Comparison of ENCODE assay signal across 8 cellular contexts in the genomic region with DNA sequence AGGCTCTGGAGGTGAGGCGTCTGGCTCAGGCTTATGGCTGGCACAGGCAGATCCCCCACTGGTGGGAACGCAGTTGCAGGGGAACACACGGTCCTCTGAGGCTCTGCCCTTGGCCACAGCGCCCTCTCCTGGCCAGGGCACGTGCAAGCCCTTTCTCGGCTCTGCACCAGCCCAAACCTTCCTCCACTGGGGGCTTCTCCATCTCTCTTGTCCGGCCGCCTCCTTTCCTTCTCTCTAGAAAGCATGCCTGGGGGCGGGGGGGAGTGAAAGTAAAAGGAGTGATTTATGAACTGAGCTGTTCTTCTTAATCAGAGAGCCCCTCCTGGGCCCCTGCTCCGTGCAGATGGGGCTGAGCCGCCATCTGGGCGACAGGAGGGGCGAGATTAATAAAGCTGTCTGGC. TPM values are rescaled to one million over a fixed set of nuclear protein-coding genes. Genes with fewer than 3 reads are reported as not detected.
DNase-seq lines count a peak whose midpoint lies in the region; ATAC-seq, FAIRE-seq and TF ChIP-seq lines count a peak whose summit lies in the region.

No MANE protein-coding gene starts in this region.

- peaks cover 2% of the 10 kb centered on the region for H4K20me1 ChIP-seq in keratinocyte (ENCODE audit: control insufficient read depth, extremely low read depth, insufficient read depth, low read length)

- FAIRE-seq in keratinocyte (lab: Jason Lieb, UNC): peak; percentile 62

- TF ChIP-seq POLR2A in GM18505 (IDR thresholded peaks at IDR 0.05; ENCODE audit: borderline replicate concordance, extremely low read depth, insufficient read depth, insufficient read length): no peak

- TF ChIP-seq CTCF in VCaP (conservative IDR thresholded peaks at IDR 0.05): peak; percentile 59
- TF ChIP-seq CTCF in keratinocyte (optimal IDR thresholded peaks at IDR 0.05 in 1 of 3, IDR thresholded peaks at IDR 0.05 in 1 of 3, conservative IDR thresholded peaks at IDR 0.05 in 1 of 3; ENCODE audit: extremely low read depth in 1 of 3, insufficient read depth in 2 of 3, low read length in 3 of 3): peak; percentile 79 to 97 (median 94)

- dilution Hi-C loops in keratinocyte (cut with MboI; ENCODE audit: extremely low pct_ligation_motif_present, low sequenced_read_pairs): loop anchor here (25.0 kb wide), 1 partner anchor 257 kb away; no protein-coding TSS in a partner anchor

- no peak overlapping the region for H3K4me2 ChIP-seq in keratinocyte (ENCODE audit: control insufficient read depth, extremely low read depth, insufficient read depth, low read depth, low read length)

- no peak overlapping the region for H3K9ac ChIP-seq in keratinocyte (ENCODE audit: control insufficient read depth, extremely low read depth, insufficient read depth, low read length)

- no peak overlapping the region for H2AFZ ChIP-seq in keratinocyte (ENCODE audit: control insufficient read depth, low read length)

- H3K36me3 ChIP-seq in keratinocyte (ENCODE audit: control insufficient read depth in 2 of 2, extremely low read depth in 1 of 2, insufficient read depth in 2 of 2, low read length in 2 of 2): no peaks in the 10 kb centered on the region

- ATAC-seq in GM18505 (IDR thresholded peaks at IDR 0.05; ENCODE audit: unreplicated experiment): peak; percentile 73
- no peak for ATAC-seq in GM21447 (IDR thresholded peaks at IDR 0.05; ENCODE audit: unreplicated experiment)

- H3K4me3 ChIP-seq in keratinocyte (ENCODE audit: control insufficient read depth in 2 of 3, extremely low read depth in 1 of 3, insufficient read depth in 2 of 3, low read depth in 1 of 3, low read length in 3 of 3): no peak overlapping the region

- H3K9me1 ChIP-seq in keratinocyte (ENCODE audit: control insufficient read depth, extremely low read depth, insufficient read depth, low read length): no peaks in the 10 kb centered on the region

- no peaks in the 10 kb centered on the region for H3K4me1 ChIP-seq in keratinocyte (ENCODE audit: control insufficient read depth, extremely low read depth, insufficient read depth, low read length)

- no peaks in the 10 kb centered on the region for H3K9me3 ChIP-seq in keratinocyte (ENCODE audit: control insufficient read depth, low read depth, low read length)

- H3K27me3 ChIP-seq in keratinocyte (ENCODE audit: control insufficient read depth, extremely low read depth, insufficient read depth, low read length): peaks cover 56% of the 10 kb centered on the region

- in situ Hi-C loops in ACHN (cut with HindIII; ENCODE audit: low pct_ligation_motif_present, low pct_unique_long_range_greater_than_20kb, low sequenced_read_pairs): no loop called here

- DNase-seq in ACHN: peak; percentile 54
- peak; percentile 7 for DNase-seq in NCI-H1436 treated with DMSO at 0.1 percent for 48 hours (lab: John Stamatoyannopoulos, UW)
- peak; percentile 29 for DNase-seq in brain pericyte (ENCODE audit: low read depth, low spot score)
- no peak for DNase-seq in keratinocyte (ENCODE audit: low read depth, low spot score)
- DNase-seq in stimulated activated CD4-positive, alpha-beta T cell treated with anti-CD3 and anti-CD28 coated beads, Interleukin-2, amount 100 ng/mL, for 4 hours (ENCODE audit: low read depth): peak; percentile 29

- H3K27ac ChIP-seq in VCaP: no peak overlapping the region; the same call in 1 of the 2 replicates
- H3K27ac ChIP-seq in keratinocyte (ENCODE audit: control insufficient read depth, insufficient read depth, low read length): no peak overlapping the region

- no peaks in the 10 kb centered on the region for H3K79me2 ChIP-seq in keratinocyte (ENCODE audit: control insufficient read depth, insufficient read depth, low read length)

RNA-seq across cellular contexts. Expression of a gene that starts 56.5 kb away (rescaled TPM):
- 13.2 to 23.4 TPM (median 21.4 TPM) in 3 replicates for polyA plus RNA-seq in keratinocyte
- 5.1 TPM for polyA plus RNA-seq in keratinocyte (2011; ENCODE audit: low read depth)
- 22.7 and 46.1 TPM in 2 replicates for polyA plus RNA-seq in keratinocyte (2011; cell fraction: cytosol; rRNA removed)
- polyA plus RNA-seq in keratinocyte (2011; cell fraction: nucleus; rRNA removed): 45.2 and 69.9 TPM in 2 replicates
- polyA plus RNA-seq in keratinocyte (2012; ENCODE audit: low replicate concordance): 17.6 and 64.9 TPM in 2 replicates
- polyA minus RNA-seq in keratinocyte: 30.6 to 101 TPM (median 32.7 TPM) in 3 replicates
- polyA minus RNA-seq in keratinocyte (2011; cell fraction: cytosol; rRNA and poly(A)+ RNA removed): 46.2 TPM
- polyA minus RNA-seq in keratinocyte (2011; cell fraction: nucleus; rRNA and poly(A)+ RNA removed): 28.5 and 32.7 TPM in 2 replicates
